7 cellular contexts compared by ENCODE assay signal in the genomic region with DNA sequence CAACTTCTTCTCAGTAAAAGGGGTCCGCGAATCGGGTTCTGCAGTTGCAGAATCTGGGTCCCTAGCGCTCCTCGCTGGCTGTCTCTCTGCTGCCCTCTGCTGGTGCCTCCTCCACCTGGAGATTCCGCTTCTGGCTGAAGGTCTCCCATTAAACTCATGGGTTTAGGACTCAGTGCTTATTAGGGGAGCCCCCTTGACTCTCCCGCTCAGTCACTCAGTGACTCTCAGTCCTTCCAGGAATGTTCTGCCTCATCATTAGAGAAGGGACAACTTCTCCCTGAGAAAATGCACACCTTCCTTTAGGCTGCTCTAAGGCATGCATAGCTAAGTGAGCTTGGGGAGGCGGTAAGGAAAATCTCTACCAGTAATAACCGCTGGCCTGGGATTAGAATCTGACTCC. TPM values are rescaled to one million over a fixed set of nuclear protein-coding genes. Genes with fewer than 3 reads are reported as not detected.
DNase-seq lines count a peak whose midpoint lies in the region; ATAC-seq and TF ChIP-seq lines count a peak whose summit lies in the region.

No MANE protein-coding gene starts in this region.

- intact Hi-C loops in left cardiac atrium (cut with DNase I): loop anchor here in 1 of 2 donors (10.0 kb wide), 1 partner anchor 669 kb away; no protein-coding TSS in a partner anchor

- no peak overlapping the region for H3K27ac Mint-ChIP-seq in activated naive CD4-positive, alpha-beta T cell treated with anti-CD3 and anti-CD28 coated beads, Interleukin-2, amount 50 U/mL, for 72 hours

- TF ChIP-seq CTCF in GM12864 (IDR thresholded peaks at IDR 0.05; ENCODE audit: low read depth, low read length, missing control alignments) (peak; percentile 96), retinal pigment epithelial cell (conservative IDR thresholded peaks at IDR 0.05; ENCODE audit: low read depth, low read length) (peak; percentile 99)

- peak; percentile 74 to 78 for ATAC-seq in activated naive CD4-positive, alpha-beta T cell treated with anti-CD3 and anti-CD28 coated beads, Interleukin-2, amount 50 U/mL, for 72 hours
- ATAC-seq in left cardiac atrium (peak; percentile 63 to 65), GM18907 (IDR thresholded peaks at IDR 0.05; ENCODE audit: unreplicated experiment) (no peak)

- H3K36me3 Mint-ChIP-seq in activated naive CD4-positive, alpha-beta T cell treated with anti-CD3 and anti-CD28 coated beads, Interleukin-2, amount 50 U/mL, for 72 hours: no peaks in the 10 kb centered on the region

- no peaks in the 10 kb centered on the region for H3K9me3 Mint-ChIP-seq in activated naive CD4-positive, alpha-beta T cell treated with anti-CD3 and anti-CD28 coated beads, Interleukin-2, amount 50 U/mL, for 72 hours

- H3K4me3 ChIP-seq in GM12864 (ENCODE audit: low read depth, low read length) (no peak overlapping the region), retinal pigment epithelial cell (ENCODE audit: low read length) (no peak overlapping the region)

- no peak for DNase-seq in GM12864 (ENCODE audit: low read depth)
- peak; percentile 91 for DNase-seq in HuH-7.5 (ENCODE audit: low spot score)
- DNase-seq in SKM-1 treated with dmso at 0.1 percent for 144 hours (lab: John Stamatoyannopoulos, UW; ENCODE audit: unreplicated experiment): peak; percentile 43
- peak in 1 of 2 donors; percentile 78 for DNase-seq in activated naive CD4-positive, alpha-beta T cell treated with anti-CD3 and anti-CD28 coated beads, Interleukin-2, amount 50 U/mL, for 72 hours (ENCODE audit: low spot score in 2 of 2)
- peak; percentile 77 for DNase-seq in left cardiac atrium
- DNase-seq in retinal pigment epithelial cell (ENCODE audit: low read depth): no peak

RNA-seq across cellular contexts. Expression of gene CPN2, which starts 7.1 kb away (rescaled TPM):
- not detected for total RNA-seq in activated naive CD4-positive, alpha-beta T cell treated with anti-CD3 and anti-CD28 coated beads, Interleukin-2, amount 50 U/mL, for 72 hours
- not detected for total RNA-seq in left cardiac atrium

RNA-seq across cellular contexts. Expression of gene LRRC15, which starts 25.5 kb away (rescaled TPM):
- not detected for total RNA-seq in activated naive CD4-positive, alpha-beta T cell treated with anti-CD3 and anti-CD28 coated beads, Interleukin-2, amount 50 U/mL, for 72 hours
- total RNA-seq in left cardiac atrium: under 1 TPM; 0.18 to 0.74 TPM

RNA-seq across cellular contexts. Expression of gene GP5, which starts 55.1 kb away (rescaled TPM):
- total RNA-seq in activated naive CD4-positive, alpha-beta T cell treated with anti-CD3 and anti-CD28 coated beads, Interleukin-2, amount 50 U/mL, for 72 hours: under 1 TPM; 0.43 to 0.58 TPM
- total RNA-seq in left cardiac atrium: under 1 TPM; 0.06 to 0.21 TPM

Comparison
In these comparisons a context has a peak if more than half of its experiments do, and no peak if none do; other contexts are left out.
1. DNase-seq: peak in HuH-7.5 (single experiment), SKM-1 treated with dmso at 0.1 percent for 144 hours (single experiment) and left cardiac atrium (single experiment); none in GM12864 (single experiment) and retinal pigment epithelial cell (single experiment).